Comparison of ENCODE assay signal across 8 cellular contexts in genomic region chr19:55606817-55607216, GRCh38. TPM values are rescaled to one million over a fixed set of nuclear protein-coding genes. Genes with fewer than 3 reads are reported as not detected.
A peak's percentile ranks its signal among the peaks of the same experiment; 100 is the strongest.
DNase-seq lines count a peak whose midpoint lies in the region; ATAC-seq and TF ChIP-seq lines count a peak whose summit lies in the region.

No MANE protein-coding gene starts in this region.

- in situ Hi-C loops in IMR-90 (cut with MboI; ENCODE audit: low sequenced_read_pairs): loop anchor here (5.0 kb wide), 1 partner anchor 90 kb away; no protein-coding TSS in a partner anchor

- no peak overlapping the region for H2AFZ ChIP-seq in IMR-90 (replicated peaks; ENCODE audit: low read length, poor library complexity)

- H3K9ac ChIP-seq in IMR-90 (ENCODE audit: low read depth, low read length): peak overlapping the region; percentile 81
- H3K9ac ChIP-seq in muscle layer of colon (ENCODE audit: low read length): peak overlapping the region; percentile 65

- H3K9me3 ChIP-seq in AG04450 (ENCODE audit: control insufficient read depth, insufficient read depth, low read length) (peaks cover 18% of the 10 kb centered on the region), IMR-90 (ENCODE audit: control insufficient read depth, insufficient read depth, low read length) (peaks cover 5% of the 10 kb centered on the region; the same call in 1 of the 2 replicates), breast epithelium (no peaks in the 10 kb centered on the region), muscle layer of colon (ENCODE audit: low read length) (no peaks in the 10 kb centered on the region)

- TF ChIP-seq CTCF in AG04450 (IDR thresholded peaks at IDR 0.05; ENCODE audit: low read depth, low read length) (no peak), IMR-90 (conservative IDR thresholded peaks at IDR 0.05; ENCODE audit: low read depth, low read length) (no peak), breast epithelium (IDR thresholded peaks at IDR 0.05) (no peak)

- intact Hi-C loops in IMR-90 (cut with micrococcal nuclease): loop anchor here (1.0 to 2.0 kb wide), 2 partner anchors 90 to 146 kb away; partner anchors contain the start of gene ISOC2
- intact Hi-C loops in breast epithelium (cut with DNase I; ENCODE audit: low total_unique reads): no loop called here

- peak overlapping the region; percentile 97 for H3K4me2 ChIP-seq in IMR-90 (ENCODE audit: low read depth, low read length)

- H3K9me1 ChIP-seq in IMR-90 (ENCODE audit: insufficient read depth, low read length): peaks cover 7% of the 10 kb centered on the region; the same call in 1 of the 2 replicates

- peaks cover 37 to 63% of the 10 kb centered on the region in 2 experiments for H3K79me1 ChIP-seq in IMR-90 (ENCODE audit: low read depth in 1 of 2, low read length in 2 of 2)

- CTCF ChIA-PET in AG04450 (lab: Charles Lee): interaction anchor here (0.5 to 3.8 kb wide), 24 partner anchors 9 to 466 kb away, joined by 3 to 29 read pairs (median 5); partner anchors contain the start of gene ZNF784
- CTCF ChIA-PET in IMR-90 (lab: Yijun Ruan, JAX): interaction anchor here (0.6 to 2.3 kb wide), 8 partner anchors 12 to 246 kb away, joined by 3 to 11 read pairs (median 6); partner anchors contain the start of genes U2AF2 and ZNF784

- H3K56ac ChIP-seq in IMR-90 (ENCODE audit: extremely low read depth, insufficient read depth, low read length): no peak overlapping the region

- H3K18ac ChIP-seq in IMR-90 (ENCODE audit: low read depth, low read length): no peak overlapping the region

- dilution Hi-C loops in IMR-90 (cut with HindIII; ENCODE audit: low sequenced_read_pairs, unreplicated experiment): no loop called here

- H3K23ac ChIP-seq in IMR-90 (ENCODE audit: low read depth, low read length): peak overlapping the region; percentile 75; the same call in 1 of the 2 replicates

- H3K4me1 ChIP-seq in IMR-90 (ENCODE audit: control insufficient read depth, insufficient read depth, low read length): peaks cover 5% of the 10 kb centered on the region; the same call in 1 of the 2 replicates
- peaks cover 0 to 6% of the 10 kb centered on the region in 2 donors for H3K4me1 ChIP-seq in breast epithelium
- peaks cover 25% of the 10 kb centered on the region for H3K4me1 ChIP-seq in muscle layer of colon (ENCODE audit: insufficient read depth, low read length)

- peaks cover 28% of the 10 kb centered on the region for H4K20me1 ChIP-seq in IMR-90 (ENCODE audit: insufficient read depth, low read length)

- no peak overlapping the region for H2BK5ac ChIP-seq in IMR-90 (ENCODE audit: low read depth, low read length, poor library complexity, severe bottlenecking)

- no peak overlapping the region for H4K8ac ChIP-seq in IMR-90 (ENCODE audit: low read depth in 2 of 2, low read length in 2 of 2)

- H3K36me3 ChIP-seq in IMR-90 (ENCODE audit: control insufficient read depth, insufficient read depth, low read length) (peaks cover 17% of the 10 kb centered on the region), breast epithelium (no peaks in the 10 kb centered on the region), muscle layer of colon (ENCODE audit: insufficient read depth, low read length) (peaks cover 6% of the 10 kb centered on the region)

- no peak overlapping the region for H2BK20ac ChIP-seq in IMR-90 (ENCODE audit: low read depth, low read length)

- H2AK9ac ChIP-seq in IMR-90 (replicated peaks; ENCODE audit: low read depth, low read length, poor library complexity): peak overlapping the region; percentile 75

- no peaks in the 10 kb centered on the region for H3K27me3 ChIP-seq in AG04450 (ENCODE audit: control insufficient read depth, insufficient read depth, low read length)
- no peaks in the 10 kb centered on the region for H3K27me3 ChIP-seq in IMR-90 (ENCODE audit: control insufficient read depth, insufficient read depth, low read length)
- H3K27me3 ChIP-seq in breast epithelium: no peaks in the 10 kb centered on the region
- no peaks in the 10 kb centered on the region for H3K27me3 ChIP-seq in muscle layer of colon (ENCODE audit: control insufficient read depth in 1 of 2, insufficient read depth in 2 of 2, low read length in 2 of 2)

- H3K14ac ChIP-seq in IMR-90 (replicated peaks; ENCODE audit: low read depth, low read length): 0 out of 2 replicates have a peak overlapping the region, but pooled peaks have one; percentile 65

- no peak overlapping the region for H2BK15ac ChIP-seq in IMR-90 (ENCODE audit: low read depth, low read length)

- H2AK5ac ChIP-seq in IMR-90 (ENCODE audit: low read depth, low read length): peak overlapping the region; percentile 94; the same call in 1 of the 2 replicates

- WGBS in IMR-90 (ENCODE audit: extremely low coverage in 2 of 2, insufficient read length in 1 of 2), 2 experiments: 82% methylated on average over 7 of the region's 9 CpGs; no CpG with 5 or more reads in 1 of the 2 experiments

- POLR2A ChIA-PET in AG04450 (lab: Yijun Ruan, JAX) (interaction anchor here (1.0 to 1.1 kb wide), 2 partner anchors 18 to 145 kb away, joined by 3 to 4 read pairs; partner anchors contain the start of genes ISOC2 and ZNF784), IMR-90 (lab: Charles Lee; ENCODE audit: unreplicated experiment) (interaction anchor here (1.1 kb wide), 1 partner anchor 31 kb away, joined by 4 read pairs; no protein-coding TSS in a partner anchor)

- TF ChIP-seq RAD21 in IMR-90 (IDR thresholded peaks at IDR 0.05; ENCODE audit: low read length): no peak

- H4K5ac ChIP-seq in IMR-90 (ENCODE audit: low read depth, low read length): no peak overlapping the region

- no peak overlapping the region for H3K4ac ChIP-seq in IMR-90 (ENCODE audit: low read depth, low read length)

- H3K27ac ChIP-seq in AG04450 (ENCODE audit: low read depth, low read length) (no peak overlapping the region), IMR-90 (ENCODE audit: insufficient read depth, low read length) (no peak overlapping the region), breast epithelium (peak overlapping the region; percentile 93 to 98), muscle layer of colon (ENCODE audit: low read depth, low read length) (no peak overlapping the region)

- ATAC-seq in IMR-90 (ENCODE audit: low read depth) (no peak), GM18909 (IDR thresholded peaks at IDR 0.05; ENCODE audit: poor library complexity, unreplicated experiment) (no peak)

- no peak overlapping the region; the same call in 1 of the 2 replicates for H4K91ac ChIP-seq in IMR-90 (ENCODE audit: insufficient read depth, low read depth, low read length)

- no peak for DNase-seq in AG04450 (ENCODE audit: low read depth, low spot score)
- no peak for DNase-seq in IMR-90
- no peak for DNase-seq in breast epithelium (ENCODE audit: low spot score in 2 of 2)
- no peak for DNase-seq in SHP77 treated with DMSO at 0.1 percent for 48 hours (lab: John Stamatoyannopoulos, UW)
- DNase-seq in UCSD-AML1 (lab: John Stamatoyannopoulos, UW; ENCODE audit: unreplicated experiment): no peak
- no peak for DNase-seq in DMS114 treated with DMSO at 0.1 percent for 48 hours (lab: John Stamatoyannopoulos, UW; ENCODE audit: unreplicated experiment)

- TF ChIP-seq POLR2A in IMR-90 (IDR thresholded peaks at IDR 0.05; ENCODE audit: low read depth, low read length) (no peak), breast epithelium (IDR thresholded peaks at IDR 0.05) (no peak)

- no TSS peak for BruUV-seq in IMR-90 (replicated peaks; lab: Mats Ljungman, UMichigan)

- H3K4me3 ChIP-seq in AG04450 (ENCODE audit: low read depth, low read length) (peak overlapping the region; percentile 73), IMR-90 (ENCODE audit: insufficient read depth, low read depth, low read length) (no peak overlapping the region), breast epithelium (peak overlapping the region in 2 of 3 donors; percentile 88 to 91), muscle layer of colon (ENCODE audit: low read depth in 1 of 2, low read length in 2 of 2) (peak overlapping the region in 1 of 2 donors; percentile 86)

- no peak overlapping the region for H2BK120ac ChIP-seq in IMR-90 (ENCODE audit: low read depth, low read length)

TF ChIP-seq in IMR-90, 13 proteins besides CTCF, POLR2A, EP300 and RAD21 (continues in another document):
- TF ChIP-seq SMC3 (IDR thresholded peaks at IDR 0.05; ENCODE audit: low read depth, low read length): no peak
- TF ChIP-seq RCOR1 (IDR thresholded peaks at IDR 0.05; ENCODE audit: insufficient replicate concordance, low read length): no peak

RNA-seq across cellular contexts. Expression of gene ZNF865, which starts 1.4 kb away (rescaled TPM):
- 0.88 and 1.4 TPM in 2 replicates for polyA plus RNA-seq in AG04450 (2011; rRNA removed)
- polyA minus RNA-seq in AG04450 (2011; rRNA and poly(A)+ RNA removed): 1.4 and 1.7 TPM in 2 replicates
- total RNA-seq in IMR-90 (2012; rRNA removed): under 0.01 TPM in 2 replicates
- polyA plus RNA-seq in IMR-90 (2012; rRNA removed): 4.6 and 6.3 TPM in 2 replicates
- 4.5 and 9.2 TPM in 2 replicates for polyA plus RNA-seq in IMR-90 (2012; cell fraction: cytosol; rRNA removed)
- polyA plus RNA-seq in IMR-90 (2012; cell fraction: nucleus; rRNA removed; ENCODE audit: low replicate concordance): 7.6 and 24.5 TPM in 2 replicates
- total RNA-seq in breast epithelium: 1 to 10 TPM; 3.2 to 5.0 (median 3.9) TPM

RNA-seq across cellular contexts. Expression of gene ZNF524, which starts 6.7 kb away (rescaled TPM):
- 2.6 and 3.5 TPM in 2 replicates for polyA plus RNA-seq in AG04450 (2011; rRNA removed)
- polyA minus RNA-seq in AG04450 (2011; rRNA and poly(A)+ RNA removed): 1.2 and 1.5 TPM in 2 replicates
- 2.3 and 2.8 TPM in 2 replicates for total RNA-seq in IMR-90 (2012; rRNA removed)
- polyA plus RNA-seq in IMR-90 (2012; rRNA removed): 6.6 and 8.0 TPM in 2 replicates
- 6.2 and 14.1 TPM in 2 replicates for polyA plus RNA-seq in IMR-90 (2012; cell fraction: cytosol; rRNA removed)
- 4.0 and 9.8 TPM in 2 replicates for polyA plus RNA-seq in IMR-90 (2012; cell fraction: nucleus; rRNA removed; ENCODE audit: low replicate concordance)
- 10 to 100 TPM; 22.3 to 25.6 (median 25.4) TPM for total RNA-seq in breast epithelium

RNA-seq across cellular contexts. Expression of gene FIZ1, which starts 7.5 kb away (rescaled TPM):
- polyA plus RNA-seq in AG04450 (2011; rRNA removed) (3.7 and 4.5 TPM in 2 replicates), IMR-90 (2012; rRNA removed) (5.5 and 5.9 TPM in 2 replicates)
- polyA minus RNA-seq in AG04450 (2011; rRNA and poly(A)+ RNA removed): 4.1 and 4.5 TPM in 2 replicates
- total RNA-seq in IMR-90 (2012; rRNA removed) (0.83 and 1.3 TPM in 2 replicates), breast epithelium (1 to 10 TPM; 3.7 to 7.5 (median 6.1) TPM)
- polyA plus RNA-seq in IMR-90 (2012; cell fraction: cytosol; rRNA removed): 3.6 and 5.0 TPM in 2 replicates
- polyA plus RNA-seq in IMR-90 (2012; cell fraction: nucleus; rRNA removed; ENCODE audit: low replicate concordance): 12.9 and 19.2 TPM in 2 replicates

RNA-seq across cellular contexts. Expression of gene ZNF784, which starts 17.5 kb away (rescaled TPM):
- polyA plus RNA-seq in AG04450 (2011; rRNA removed): 1.9 and 2.8 TPM in 2 replicates
- polyA minus RNA-seq in AG04450 (2011; rRNA and poly(A)+ RNA removed): 3.0 and 3.2 TPM in 2 replicates
- 2.5 TPM in 2 replicates for total RNA-seq in IMR-90 (2012; rRNA removed)
- 3.7 and 4.1 TPM in 2 replicates for polyA plus RNA-seq in IMR-90 (2012; rRNA removed)
- 3.2 and 4.1 TPM in 2 replicates for polyA plus RNA-seq in IMR-90 (2012; cell fraction: cytosol; rRNA removed)
- 9.5 and 20.0 TPM in 2 replicates for polyA plus RNA-seq in IMR-90 (2012; cell fraction: nucleus; rRNA removed; ENCODE audit: low replicate concordance)
- 1 to 10 TPM; 2.6 to 6.7 (median 4.9) TPM for total RNA-seq in breast epithelium

RNA-seq across cellular contexts. Expression of gene ZNF579, which starts 26.2 kb away (rescaled TPM):
- 4.2 and 5.1 TPM in 2 replicates for polyA plus RNA-seq in AG04450 (2011; rRNA removed)
- polyA minus RNA-seq in AG04450 (2011; rRNA and poly(A)+ RNA removed): 4.9 and 11.8 TPM in 2 replicates
- 0.54 and 0.83 TPM in 2 replicates for total RNA-seq in IMR-90 (2012; rRNA removed)
- polyA plus RNA-seq in IMR-90 (2012; rRNA removed): 9.0 and 10.7 TPM in 2 replicates
- polyA plus RNA-seq in IMR-90 (2012; cell fraction: cytosol; rRNA removed): 4.6 and 9.6 TPM in 2 replicates
- 19.0 and 30.7 TPM in 2 replicates for polyA plus RNA-seq in IMR-90 (2012; cell fraction: nucleus; rRNA removed; ENCODE audit: low replicate concordance)
- 1 to 10 TPM; 1.6 to 2.3 (median 1.6) TPM for total RNA-seq in breast epithelium

Comparison
In these comparisons a context has a peak if more than half of its experiments do, and no peak if none do; other contexts are left out.
1. H3K27ac ChIP-seq: peak in breast epithelium (2 of 2); none in AG04450 (single experiment), IMR-90 (single experiment) and muscle layer of colon (single experiment).